ENCODE assay signal across 1 cellular context in the genomic region with DNA sequence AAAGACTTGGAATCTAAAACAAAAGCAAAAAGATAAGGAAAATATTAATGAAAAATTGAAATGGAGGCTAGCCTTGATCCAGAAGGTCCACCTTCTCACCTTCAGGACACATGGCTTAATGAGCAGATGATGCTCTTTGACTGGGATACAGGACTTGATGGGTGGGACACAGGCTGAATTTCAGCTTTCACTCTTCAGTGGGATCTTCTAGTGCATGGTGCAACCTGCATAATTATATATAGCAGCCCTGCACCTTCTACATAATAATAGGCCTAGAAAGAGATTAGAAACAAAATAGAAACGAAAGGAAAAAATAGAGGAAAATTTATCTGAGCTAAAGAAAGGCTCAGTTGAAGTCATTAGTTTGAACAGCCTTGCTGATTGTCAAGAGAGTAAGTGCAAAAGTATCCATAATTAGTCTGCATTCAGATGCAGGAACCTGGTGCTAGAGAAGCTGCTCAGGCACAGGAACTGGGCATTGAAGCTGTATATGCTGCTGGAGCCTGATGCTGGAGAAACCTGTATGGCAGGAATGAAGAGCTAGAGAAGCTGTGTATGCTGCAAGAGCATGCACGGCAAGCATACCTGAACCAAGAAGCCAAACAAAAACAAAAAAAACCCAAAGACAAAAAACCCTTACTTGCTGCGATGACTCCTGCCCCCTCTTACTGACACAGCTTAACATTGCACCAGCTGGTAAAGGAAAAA.
TF ChIP-seq lines count a peak whose summit lies in the region.

No MANE protein-coding gene starts in this region.

TF ChIP-seq in HepG2, 621 proteins besides CTCF, POLR2A, EP300 and RAD21:
- TF ChIP-seq SALL2 (CRISPR knock-in tag; IDR thresholded peaks at IDR 0.05) (no peak), KLF6 (CRISPR knock-in tag; IDR thresholded peaks at IDR 0.05) (no peak), MATR3 (CRISPR knock-in tag; IDR thresholded peaks at IDR 0.05) (no peak), PCBP1 (IDR thresholded peaks at IDR 0.05; ENCODE audit: borderline replicate concordance, low read depth, low read length) (no peak), NRL (CRISPR knock-in tag; IDR thresholded peaks at IDR 0.05; ENCODE audit: borderline replicate concordance) (no peak), CEBPG (CRISPR knock-in tag; IDR thresholded peaks at IDR 0.05) (no peak), ZMYM4 (CRISPR knock-in tag; IDR thresholded peaks at IDR 0.05) (no peak), YEATS4 (CRISPR knock-in tag; IDR thresholded peaks at IDR 0.05; ENCODE audit: borderline replicate concordance) (no peak), TBP (CRISPR knock-in tag; IDR thresholded peaks at IDR 0.05) (no peak), EHMT2 (IDR thresholded peaks at IDR 0.05; ENCODE audit: borderline replicate concordance, low read depth, low read length) (no peak)
- TF ChIP-seq, protein P1, sequence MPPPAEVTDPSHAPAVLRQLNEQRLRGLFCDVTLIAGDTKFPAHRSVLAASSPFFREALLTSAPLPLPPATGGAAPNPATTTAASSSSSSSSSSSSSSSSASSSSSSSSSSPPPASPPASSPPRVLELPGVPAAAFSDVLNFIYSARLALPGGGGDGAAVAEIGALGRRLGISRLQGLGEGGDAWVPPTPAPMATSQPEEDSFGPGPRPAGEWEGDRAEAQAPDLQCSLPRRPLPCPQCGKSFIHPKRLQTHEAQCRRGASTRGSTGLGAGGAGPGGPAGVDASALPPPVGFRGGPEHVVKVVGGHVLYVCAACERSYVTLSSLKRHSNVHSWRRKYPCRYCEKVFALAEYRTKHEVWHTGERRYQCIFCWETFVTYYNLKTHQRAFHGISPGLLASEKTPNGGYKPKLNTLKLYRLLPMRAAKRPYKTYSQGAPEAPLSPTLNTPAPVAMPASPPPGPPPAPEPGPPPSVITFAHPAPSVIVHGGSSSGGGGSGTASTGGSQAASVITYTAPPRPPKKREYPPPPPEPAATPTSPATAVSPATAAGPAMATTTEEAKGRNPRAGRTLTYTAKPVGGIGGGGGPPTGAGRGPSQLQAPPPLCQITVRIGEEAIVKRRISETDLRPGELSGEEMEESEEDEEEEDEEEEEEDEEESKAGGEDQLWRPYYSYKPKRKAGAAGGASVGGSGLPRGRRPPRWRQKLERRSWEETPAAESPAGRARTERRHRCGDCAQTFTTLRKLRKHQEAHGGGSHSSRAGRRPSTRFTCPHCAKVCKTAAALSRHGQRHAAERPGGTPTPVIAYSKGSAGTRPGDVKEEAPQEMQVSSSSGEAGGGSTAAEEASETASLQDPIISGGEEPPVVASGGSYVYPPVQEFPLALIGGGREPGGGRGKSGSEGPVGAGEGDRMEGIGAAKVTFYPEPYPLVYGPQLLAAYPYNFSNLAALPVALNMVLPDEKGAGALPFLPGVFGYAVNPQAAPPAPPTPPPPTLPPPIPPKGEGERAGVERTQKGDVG (CRISPR knock-in tag; IDR thresholded peaks at IDR 0.05; ENCODE audit: borderline replicate concordance), result no peak
- TF ChIP-seq, protein P2, sequence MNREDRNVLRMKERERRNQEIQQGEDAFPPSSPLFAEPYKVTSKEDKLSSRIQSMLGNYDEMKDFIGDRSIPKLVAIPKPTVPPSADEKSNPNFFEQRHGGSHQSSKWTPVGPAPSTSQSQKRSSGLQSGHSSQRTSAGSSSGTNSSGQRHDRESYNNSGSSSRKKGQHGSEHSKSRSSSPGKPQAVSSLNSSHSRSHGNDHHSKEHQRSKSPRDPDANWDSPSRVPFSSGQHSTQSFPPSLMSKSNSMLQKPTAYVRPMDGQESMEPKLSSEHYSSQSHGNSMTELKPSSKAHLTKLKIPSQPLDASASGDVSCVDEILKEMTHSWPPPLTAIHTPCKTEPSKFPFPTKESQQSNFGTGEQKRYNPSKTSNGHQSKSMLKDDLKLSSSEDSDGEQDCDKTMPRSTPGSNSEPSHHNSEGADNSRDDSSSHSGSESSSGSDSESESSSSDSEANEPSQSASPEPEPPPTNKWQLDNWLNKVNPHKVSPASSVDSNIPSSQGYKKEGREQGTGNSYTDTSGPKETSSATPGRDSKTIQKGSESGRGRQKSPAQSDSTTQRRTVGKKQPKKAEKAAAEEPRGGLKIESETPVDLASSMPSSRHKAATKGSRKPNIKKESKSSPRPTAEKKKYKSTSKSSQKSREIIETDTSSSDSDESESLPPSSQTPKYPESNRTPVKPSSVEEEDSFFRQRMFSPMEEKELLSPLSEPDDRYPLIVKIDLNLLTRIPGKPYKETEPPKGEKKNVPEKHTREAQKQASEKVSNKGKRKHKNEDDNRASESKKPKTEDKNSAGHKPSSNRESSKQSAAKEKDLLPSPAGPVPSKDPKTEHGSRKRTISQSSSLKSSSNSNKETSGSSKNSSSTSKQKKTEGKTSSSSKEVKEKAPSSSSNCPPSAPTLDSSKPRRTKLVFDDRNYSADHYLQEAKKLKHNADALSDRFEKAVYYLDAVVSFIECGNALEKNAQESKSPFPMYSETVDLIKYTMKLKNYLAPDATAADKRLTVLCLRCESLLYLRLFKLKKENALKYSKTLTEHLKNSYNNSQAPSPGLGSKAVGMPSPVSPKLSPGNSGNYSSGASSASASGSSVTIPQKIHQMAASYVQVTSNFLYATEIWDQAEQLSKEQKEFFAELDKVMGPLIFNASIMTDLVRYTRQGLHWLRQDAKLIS (CRISPR knock-in tag; IDR thresholded peaks at IDR 0.05), result no peak
- TF ChIP-seq, protein P3, sequence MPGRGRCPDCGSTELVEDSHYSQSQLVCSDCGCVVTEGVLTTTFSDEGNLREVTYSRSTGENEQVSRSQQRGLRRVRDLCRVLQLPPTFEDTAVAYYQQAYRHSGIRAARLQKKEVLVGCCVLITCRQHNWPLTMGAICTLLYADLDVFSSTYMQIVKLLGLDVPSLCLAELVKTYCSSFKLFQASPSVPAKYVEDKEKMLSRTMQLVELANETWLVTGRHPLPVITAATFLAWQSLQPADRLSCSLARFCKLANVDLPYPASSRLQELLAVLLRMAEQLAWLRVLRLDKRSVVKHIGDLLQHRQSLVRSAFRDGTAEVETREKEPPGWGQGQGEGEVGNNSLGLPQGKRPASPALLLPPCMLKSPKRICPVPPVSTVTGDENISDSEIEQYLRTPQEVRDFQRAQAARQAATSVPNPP (CRISPR knock-in tag; IDR thresholded peaks at IDR 0.05), result no peak
